In genomic region chr5:16975950-16976624, GRCh38 we compare ENCODE assay signal across 11 cellular contexts. TPM values are rescaled to one million over a fixed set of nuclear protein-coding genes. Genes with fewer than 3 reads are reported as not detected.
A peak's percentile ranks its signal among the peaks of the same experiment; 100 is the strongest.
DNase-seq lines count a peak whose midpoint lies in the region; ATAC-seq and TF ChIP-seq lines count a peak whose summit lies in the region.
"Had no signal": no experiment of that assay in that cellular context is flagged by ENCODE, and none has a peak within 500 bp of the region (broad histone marks: within the 10 kb centered on the region; RNA-seq: fewer than 3 reads in every experiment).

No MANE protein-coding gene starts in this region.

- no peaks in the 10 kb centered on the region for H3K4me1 Mint-ChIP-seq in activated CD8-positive, alpha-beta memory T cell treated with anti-CD3 and anti-CD28 coated beads, Interleukin-2, amount 10 ng/mL, durations not matched to agents 7 days and 5 days
- peaks cover 5% of the 10 kb centered on the region for H3K4me1 Mint-ChIP-seq in endodermal cell

- CTCF ChIA-PET in HEK293T (lab: Yijun Ruan, JAX) = interaction anchor here (0.6 kb wide), 1 partner anchor 304 kb away, joined by 3 read pairs; no protein-coding TSS in a partner anchor
- CTCF ChIA-PET in activated CD8-positive, alpha-beta memory T cell treated with anti-CD3 and anti-CD28 coated beads, Interleukin-2, amount 10 ng/mL, durations not matched to agents 7 days and 5 days (lab: Charles Lee) = no interaction called here

- no peak overlapping the region for H3K4me3 ChIP-seq in endodermal cell (ENCODE audit: low read length)
- H3K4me3 ChIP-seq: heart right ventricle had no signal

- no peaks in the 10 kb centered on the region for H3K27me3 Mint-ChIP-seq in activated CD8-positive, alpha-beta memory T cell treated with anti-CD3 and anti-CD28 coated beads, Interleukin-2, amount 10 ng/mL, durations not matched to agents 7 days and 5 days
- no peaks in the 10 kb centered on the region for H3K27me3 Mint-ChIP-seq in endodermal cell (ENCODE audit: insufficient read depth)

- no peak overlapping the region for H3K27ac ChIP-seq in endodermal cell (ENCODE audit: low read depth, low read length)
- H3K27ac ChIP-seq: heart right ventricle had no signal

- no peak overlapping the region for H3K27ac Mint-ChIP-seq in activated CD8-positive, alpha-beta memory T cell treated with anti-CD3 and anti-CD28 coated beads, Interleukin-2, amount 10 ng/mL, durations not matched to agents 7 days and 5 days
- H3K27ac Mint-ChIP-seq in endodermal cell = no peak overlapping the region

- H3K9me3 Mint-ChIP-seq in activated CD8-positive, alpha-beta memory T cell treated with anti-CD3 and anti-CD28 coated beads, Interleukin-2, amount 10 ng/mL, durations not matched to agents 7 days and 5 days (ENCODE audit: low read depth) = peaks cover under 1% of the 10 kb centered on the region
- H3K9me3 Mint-ChIP-seq in endodermal cell = no peaks in the 10 kb centered on the region

- H3K36me3 ChIP-seq in endodermal cell (ENCODE audit: control insufficient read depth, insufficient read depth, low read length) = no peaks in the 10 kb centered on the region
- H3K36me3 ChIP-seq: heart right ventricle had no signal

- TF ChIP-seq CTCF in endodermal cell (conservative IDR thresholded peaks at IDR 0.05) = no peak

- ATAC-seq in GM19324 (IDR thresholded peaks at IDR 0.05; ENCODE audit: low FRiP score, unreplicated experiment) (peak; percentile 85), HG02852 (IDR thresholded peaks at IDR 0.05; ENCODE audit: unreplicated experiment) (peak; percentile 80)
- no peak for ATAC-seq in activated CD8-positive, alpha-beta memory T cell treated with anti-CD3 and anti-CD28 coated beads, Interleukin-2, amount 10 ng/mL, durations not matched to agents 7 days and 5 days
- ATAC-seq: heart right ventricle had no signal

- H3K9ac ChIP-seq in endodermal cell (ENCODE audit: extremely low read depth, low read length, poor library complexity, severe bottlenecking) = no peak overlapping the region

- peaks cover under 1% of the 10 kb centered on the region for H3K36me3 Mint-ChIP-seq in activated CD8-positive, alpha-beta memory T cell treated with anti-CD3 and anti-CD28 coated beads, Interleukin-2, amount 10 ng/mL, durations not matched to agents 7 days and 5 days
- no peaks in the 10 kb centered on the region for H3K36me3 Mint-ChIP-seq in endodermal cell (ENCODE audit: low read depth)

- POLR2A ChIA-PET in HEK293T (lab: Yijun Ruan, JAX) = no interaction called here

- H3K4me3 Mint-ChIP-seq in activated CD8-positive, alpha-beta memory T cell treated with anti-CD3 and anti-CD28 coated beads, Interleukin-2, amount 10 ng/mL, durations not matched to agents 7 days and 5 days = no peak overlapping the region
- H3K4me3 Mint-ChIP-seq in endodermal cell = no peak overlapping the region

- no peaks in the 10 kb centered on the region for H3K9me3 ChIP-seq in endodermal cell (ENCODE audit: control insufficient read depth, low read length)
- H3K9me3 ChIP-seq: heart right ventricle had no signal

- WGBS in endodermal cell (ENCODE audit: insufficient coverage in 1 of 2, insufficient read length in 1 of 2), 2 experiments = 71 to 98% methylated on average over 1 to 2 of the region's 2 CpGs

- no peaks in the 10 kb centered on the region for H3K4me1 ChIP-seq in endodermal cell (ENCODE audit: control insufficient read depth, insufficient read depth, low read length)
- H3K4me1 ChIP-seq: heart right ventricle had no signal

- H3K27me3 ChIP-seq in endodermal cell (ENCODE audit: control insufficient read depth, insufficient read depth, low read length, poor library complexity, severe bottlenecking) = no peaks in the 10 kb centered on the region
- H3K27me3 ChIP-seq: heart right ventricle had no signal

- DNase-seq in Kasumi-1 (lab: John Stamatoyannopoulos, UW) = peak; percentile 45 to 55
- DNase-seq in mesenteric fat pad (ENCODE audit: low spot score) = peak; percentile 16
- DNase-seq in HEK293T (ENCODE audit: extremely low spot score) = no peak
- no peak for DNase-seq in activated CD8-positive, alpha-beta memory T cell treated with anti-CD3 and anti-CD28 coated beads, Interleukin-2, amount 10 ng/mL, durations not matched to agents 7 days and 5 days
- no peak for DNase-seq in NCI-H82 (lab: John Stamatoyannopoulos, UW)
- DNase-seq in endodermal cell = no peak
- DNase-seq: heart right ventricle, NCI-H2081 treated with DMSO at 0.1 percent for 48 hours, substantia nigra had no signal

TF ChIP-seq in HEK293T, 16 proteins besides CTCF, POLR2A, EP300 and RAD21:
- TF ChIP-seq SP1 (IDR thresholded peaks at IDR 0.05) (no peak), FOXA1 (IDR thresholded peaks at IDR 0.05) (no peak), NFRKB (IDR thresholded peaks at IDR 0.05) (no peak), TARDBP (IDR thresholded peaks at IDR 0.05) (no peak), HDGF (IDR thresholded peaks at IDR 0.05; ENCODE audit: borderline replicate concordance) (no peak), ARNT (IDR thresholded peaks at IDR 0.05) (no peak)

RNA-seq across cellular contexts. Expression of gene MYO10, which starts 40.0 kb away (rescaled TPM):
- total RNA-seq in mesenteric fat pad = 21.2 TPM
- total RNA-seq in activated CD8-positive, alpha-beta memory T cell treated with anti-CD3 and anti-CD28 coated beads, Interleukin-2, amount 10 ng/mL, durations not matched to agents 7 days and 5 days = not detected
- 10 to 100 TPM; 40.0 to 89.2 TPM for total RNA-seq in endodermal cell
- 50.6 TPM for polyA plus RNA-seq in endodermal cell (2013, experiment 1 of 2)
- 51.3 TPM for polyA plus RNA-seq in endodermal cell (2013, experiment 2 of 2)

Comparison
In these comparisons a context has a peak if more than half of its experiments do, and no peak if none do; other contexts are left out.
1. DNase-seq: peak in Kasumi-1 (2 of 2) and mesenteric fat pad (single experiment); none in HEK293T (single experiment), activated CD8-positive, alpha-beta memory T cell treated with anti-CD3 and anti-CD28 coated beads, Interleukin-2, amount 10 ng/mL, durations not matched to agents 7 days and 5 days (single experiment), NCI-H82 (single experiment) and endodermal cell (single experiment).
2. RNA of gene MYO10, which starts 40.0 kb away (total RNA-seq): 40.0 to 89.2 TPM in endodermal cell and 21.2 TPM in mesenteric fat pad (single experiment); not detected in activated CD8-positive, alpha-beta memory T cell treated with anti-CD3 and anti-CD28 coated beads, Interleukin-2, amount 10 ng/mL, durations not matched to agents 7 days and 5 days; every median in the first group is over 10 times any median in the second.